In genomic region chr4:26992657-26993361, GRCh38 we compare ENCODE assay signal across 9 cellular contexts.
DNase-seq lines count a peak whose midpoint lies in the region; ATAC-seq, FAIRE-seq and TF ChIP-seq lines count a peak whose summit lies in the region.
"Had no signal": no experiment of that assay in that cellular context is flagged by ENCODE, and none has a peak within 500 bp of the region (broad histone marks: within the 10 kb centered on the region; RNA-seq: fewer than 3 reads in every experiment).

No MANE protein-coding gene starts in this region.

- no peaks in the 10 kb centered on the region for H4K20me1 ChIP-seq in GM12878 (ENCODE audit: control insufficient read depth, insufficient read depth)

- H3K27ac Mint-ChIP-seq in naive B cell, result no peak overlapping the region

- peak overlapping the region; percentile 60 for H3K9ac ChIP-seq in GM12878 (ENCODE audit: control insufficient read depth, insufficient read depth, low read length)

- no peaks in the 10 kb centered on the region for H3K27me3 Mint-ChIP-seq in naive B cell

- H3K4me2 ChIP-seq in GM12878 (ENCODE audit: control insufficient read depth, insufficient read depth), result peak overlapping the region; percentile 83

- SMC1A ChIA-PET in GM12878 (lab: Charles Lee; ENCODE audit: uncharacterized antibody, unreplicated experiment), result interaction anchor here (0.7 to 5.6 kb wide), 31 partner anchors 9 to 688 kb away, joined by 3 to 92 read pairs (median 4); partner anchors contain the start of gene STIM2

- no TSS peak for BruUV-seq in GM12878 (replicated peaks; lab: Mats Ljungman, UMichigan)

- intact Hi-C loops in GM12878 (cut with micrococcal nuclease; ENCODE audit: unreplicated experiment), result loop anchor here (1.0 to 2.0 kb wide), 2 partner anchors 107 to 132 kb away; partner anchors contain the start of gene STIM2

- peak overlapping the region; percentile 39; the same call in 1 of the 2 replicates for H3K4me3 ChIP-seq in GM12878

- in situ Hi-C loops in GM12878 (cut with MboI), result loop anchor here (10.0 kb wide), 1 partner anchor 108 kb away; no protein-coding TSS in a partner anchor

- H3K4me1 Mint-ChIP-seq in naive B cell, result peaks cover 11 to 28% (median 16%) of the 10 kb centered on the region in 3 donors

- peak; percentile 92 for ATAC-seq in GM18499 (IDR thresholded peaks at IDR 0.05; ENCODE audit: insufficient read depth, unreplicated experiment)
- ATAC-seq in GM21423 (IDR thresholded peaks at IDR 0.05; ENCODE audit: unreplicated experiment), result peak; percentile 95
- peak; percentile 95 for ATAC-seq in HG03571 (IDR thresholded peaks at IDR 0.05; ENCODE audit: unreplicated experiment)
- ATAC-seq in GM12878, result peak; percentile 94
- ATAC-seq in naive B cell (ENCODE audit: low read depth in 2 of 2), result peak; percentile 80 to 83
- ATAC-seq: Panc1 had no signal

- no peaks in the 10 kb centered on the region; the same call in 1 of the 3 replicates for H3K9me3 ChIP-seq in GM12878 (replicated peaks; ENCODE audit: control insufficient read depth, insufficient read depth, low read length)

- peak overlapping the region; percentile 28 for H2AFZ ChIP-seq in GM12878 (ENCODE audit: control insufficient read depth, low read depth, low read length)

- WGBS in GM12878 (ENCODE audit: insufficient coverage, insufficient replicate concordance, low lambda C conversion rate, missing lambda C conversion rate), result 1% methylated on average over 3 of the region's 3 CpGs

- no peak for TF ChIP-seq CTCF in GM12878 (IDR thresholded peaks at IDR 0.05 in 2 of 3, conservative IDR thresholded peaks at IDR 0.05 in 1 of 3; ENCODE audit: control insufficient read depth in 2 of 3, extremely low read depth in 1 of 3, insufficient read depth in 1 of 3, low read depth in 3 of 3, low read length in 3 of 3)

- FAIRE-seq in GM12878 (lab: Jason Lieb, UNC), result peak; percentile 91

- peaks cover 7 to 20% of the 10 kb centered on the region in 2 donors for H3K36me3 Mint-ChIP-seq in naive B cell

- no peaks in the 10 kb centered on the region for H3K27me3 ChIP-seq in GM12878 (replicated peaks in 1 of 2; ENCODE audit: control insufficient read depth in 2 of 2, insufficient read depth in 2 of 2, low read length in 1 of 2)

- H3K9me3 Mint-ChIP-seq in naive B cell, result peaks cover 0 to 10% (median 0%) of the 10 kb centered on the region in 7 donors

- H3K4me3 Mint-ChIP-seq in naive B cell, result no peak overlapping the region

- no peaks in the 10 kb centered on the region for H3K79me2 ChIP-seq in GM12878 (ENCODE audit: control insufficient read depth, insufficient read depth, low read length)

- no peak for TF ChIP-seq RAD21 in GM12878 (IDR thresholded peaks at IDR 0.05; ENCODE audit: insufficient read depth, low read depth, low read length)

- POLR2A ChIA-PET in GM12878 (lab: Charles Lee), result interaction anchor here (1.1 to 4.0 kb wide), 8 partner anchors 8 to 269 kb away, joined by 3 to 33 read pairs (median 6); partner anchors contain the start of gene STIM2

- TF ChIP-seq EP300 in GM12878 (IDR thresholded peaks at IDR 0.05; ENCODE audit: borderline replicate concordance in 1 of 2, control insufficient read depth in 1 of 2, low read depth in 2 of 2, low read length in 2 of 2), result peak; percentile 78 to 84

- peaks cover 0 to 2% of the 10 kb centered on the region in 2 experiments; a peak in 1 of 4 replicates for H3K36me3 ChIP-seq in GM12878 (ENCODE audit: control insufficient read depth in 2 of 2, insufficient read depth in 2 of 2, low read length in 1 of 2)

- CTCF ChIA-PET in GM12878 (lab: Yijun Ruan, JAX), result interaction anchor here (0.6 to 2.4 kb wide), 9 partner anchors 8 to 818 kb away, joined by 3 to 15 read pairs (median 5); partner anchors contain the start of gene STIM2

- TF ChIP-seq POLR2A in GM12878 (IDR thresholded peaks at IDR 0.05; ENCODE audit: low read depth, low read length), result no peak

- DNase-seq in GM12878 (ENCODE audit: low read depth, low spot score) (peak; percentile 72), naive B cell (peak; percentile 85), AG08395 (ENCODE audit: low spot score) (no peak), T-helper 1 cell (no peak), NCI-H2171 treated with DMSO at 0.1 percent for 48 hours (lab: John Stamatoyannopoulos, UW) (no peak)

- peaks cover 21% of the 10 kb centered on the region for H3K4me1 ChIP-seq in GM12878 (ENCODE audit: control insufficient read depth, insufficient read depth, low read length)

- RAD21 ChIA-PET in GM12878 (lab: Charles Lee; ENCODE audit: unreplicated experiment), result interaction anchor here (0.9 to 5.1 kb wide), 17 partner anchors 8 to 269 kb away, joined by 3 to 82 read pairs (median 5); partner anchors contain the start of gene STIM2

- peak overlapping the region; percentile 89 for H3K27ac ChIP-seq in GM12878 (ENCODE audit: control insufficient read depth, insufficient read depth)

TF ChIP-seq in GM12878, 131 proteins besides CTCF, POLR2A, EP300 and RAD21 (continues in another document):
- 0 out of 2 replicates have a peak, but pooled peaks have one; percentile 29 for TF ChIP-seq RCOR1 (conservative IDR thresholded peaks at IDR 0.05; ENCODE audit: low read depth, low read length)
- TF ChIP-seq TCF3 (IDR thresholded peaks at IDR 0.05; ENCODE audit: borderline replicate concordance, insufficient read depth, low read depth, low read length), result 0 out of 2 replicates have a peak, but pooled peaks have one; percentile 19
- peak; percentile 70 for TF ChIP-seq ATF7 (IDR thresholded peaks at IDR 0.05; ENCODE audit: low read depth)
- TF ChIP-seq RB1 (IDR thresholded peaks at IDR 0.05; ENCODE audit: borderline replicate concordance), result no peak
- no peak for TF ChIP-seq NFYA (IDR thresholded peaks at IDR 0.05; ENCODE audit: borderline replicate concordance, low read depth, low read length)
- TF ChIP-seq CBX3 (IDR thresholded peaks at IDR 0.05; ENCODE audit: borderline replicate concordance, low read depth), result no peak
- peak; percentile 18; the same call in 1 of the 2 replicates for TF ChIP-seq TAF1 (IDR thresholded peaks at IDR 0.05; ENCODE audit: borderline replicate concordance, low read depth, low read length)
- no peak for TF ChIP-seq JUND (IDR thresholded peaks at IDR 0.05; ENCODE audit: low read depth, low read length)
- TF ChIP-seq YY1 (IDR thresholded peaks at IDR 0.05; ENCODE audit: low read depth, low read length), result peak; percentile 36; the same call in 1 of the 2 replicates
- TF ChIP-seq SMARCA5 (IDR thresholded peaks at IDR 0.05), result peak; percentile 26; the same call in 1 of the 2 replicates
- TF ChIP-seq SUZ12 (IDR thresholded peaks at IDR 0.05; ENCODE audit: unreplicated experiment), result no peak
- no peak; the same call in 1 of the 2 replicates for TF ChIP-seq ZNF207 (IDR thresholded peaks at IDR 0.05; ENCODE audit: borderline replicate concordance)
- TF ChIP-seq GABPA (IDR thresholded peaks at IDR 0.05; ENCODE audit: low read depth), result peak; percentile 34; the same call in 1 of the 2 replicates
- peak; percentile 76; the same call in 1 of the 2 replicates for TF ChIP-seq TCF12 (IDR thresholded peaks at IDR 0.05; ENCODE audit: low read depth, low read length)
- TF ChIP-seq MTA3 (IDR thresholded peaks at IDR 0.05; ENCODE audit: borderline replicate concordance, low read length), result peak; percentile 73; the same call in 1 of the 2 replicates
- TF ChIP-seq RUNX3 (IDR thresholded peaks at IDR 0.05; ENCODE audit: low read length), result peak; percentile 86
- peak; percentile 85; the same call in 1 of the 2 replicates for TF ChIP-seq ZNF217 (IDR thresholded peaks at IDR 0.05)
- 0 out of 2 replicates have a peak, but pooled peaks have one; percentile 29 for TF ChIP-seq POLR2AphosphoS5 (IDR thresholded peaks at IDR 0.05; ENCODE audit: low read length)
- 0 out of 2 replicates have a peak, but pooled peaks have one; percentile 11 for TF ChIP-seq MXI1 (IDR thresholded peaks at IDR 0.05; ENCODE audit: low read depth, low read length)
- TF ChIP-seq IKZF1 (conservative IDR thresholded peaks at IDR 0.05), result peak; percentile 92
- TF ChIP-seq, protein P1, sequence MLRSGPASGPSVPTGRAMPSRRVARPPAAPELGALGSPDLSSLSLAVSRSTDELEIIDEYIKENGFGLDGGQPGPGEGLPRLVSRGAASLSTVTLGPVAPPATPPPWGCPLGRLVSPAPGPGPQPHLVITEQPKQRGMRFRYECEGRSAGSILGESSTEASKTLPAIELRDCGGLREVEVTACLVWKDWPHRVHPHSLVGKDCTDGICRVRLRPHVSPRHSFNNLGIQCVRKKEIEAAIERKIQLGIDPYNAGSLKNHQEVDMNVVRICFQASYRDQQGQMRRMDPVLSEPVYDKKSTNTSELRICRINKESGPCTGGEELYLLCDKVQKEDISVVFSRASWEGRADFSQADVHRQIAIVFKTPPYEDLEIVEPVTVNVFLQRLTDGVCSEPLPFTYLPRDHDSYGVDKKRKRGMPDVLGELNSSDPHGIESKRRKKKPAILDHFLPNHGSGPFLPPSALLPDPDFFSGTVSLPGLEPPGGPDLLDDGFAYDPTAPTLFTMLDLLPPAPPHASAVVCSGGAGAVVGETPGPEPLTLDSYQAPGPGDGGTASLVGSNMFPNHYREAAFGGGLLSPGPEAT (IDR thresholded peaks at IDR 0.05; ENCODE audit: low read depth), result peak; percentile 92
- TF ChIP-seq ZBED1 (IDR thresholded peaks at IDR 0.05; ENCODE audit: borderline replicate concordance), result 0 out of 2 replicates have a peak, but pooled peaks have one; percentile 42
- TF ChIP-seq BCL11A (IDR thresholded peaks at IDR 0.05; ENCODE audit: low read depth, low read length), result peak; percentile 40; the same call in 1 of the 2 replicates
- TF ChIP-seq, protein P2, sequence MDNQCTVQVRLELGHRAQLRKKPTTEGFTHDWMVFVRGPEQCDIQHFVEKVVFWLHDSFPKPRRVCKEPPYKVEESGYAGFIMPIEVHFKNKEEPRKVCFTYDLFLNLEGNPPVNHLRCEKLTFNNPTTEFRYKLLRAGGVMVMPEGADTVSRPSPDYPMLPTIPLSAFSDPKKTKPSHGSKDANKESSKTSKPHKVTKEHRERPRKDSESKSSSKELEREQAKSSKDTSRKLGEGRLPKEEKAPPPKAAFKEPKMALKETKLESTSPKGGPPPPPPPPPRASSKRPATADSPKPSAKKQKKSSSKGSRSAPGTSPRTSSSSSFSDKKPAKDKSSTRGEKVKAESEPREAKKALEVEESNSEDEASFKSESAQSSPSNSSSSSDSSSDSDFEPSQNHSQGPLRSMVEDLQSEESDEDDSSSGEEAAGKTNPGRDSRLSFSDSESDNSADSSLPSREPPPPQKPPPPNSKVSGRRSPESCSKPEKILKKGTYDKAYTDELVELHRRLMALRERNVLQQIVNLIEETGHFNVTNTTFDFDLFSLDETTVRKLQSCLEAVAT (IDR thresholded peaks at IDR 0.05), result peak; percentile 75; the same call in 1 of the 2 replicates
- TF ChIP-seq SIN3A (IDR thresholded peaks at IDR 0.05; ENCODE audit: low read depth, low read length), result no peak
- no peak for TF ChIP-seq SMAD1 (IDR thresholded peaks at IDR 0.05; ENCODE audit: low read depth, partially characterized antibody)
- TF ChIP-seq JUNB (IDR thresholded peaks at IDR 0.05), result peak; percentile 89
- TF ChIP-seq PML (IDR thresholded peaks at IDR 0.05; ENCODE audit: low read length), result peak; percentile 58; the same call in 1 of the 2 replicates

Comparison
In these comparisons a context has a peak if more than half of its experiments do, and no peak if none do; other contexts are left out.
1. DNase-seq: peak in GM12878 (single experiment) and naive B cell (single experiment); none in AG08395 (single experiment), T-helper 1 cell (0 of 5) and NCI-H2171 treated with DMSO at 0.1 percent for 48 hours (single experiment).
2. Peak in every context shown above with its lines, with median percentiles within 50 percentile points of each other: ATAC-seq.